In the genomic region with DNA sequence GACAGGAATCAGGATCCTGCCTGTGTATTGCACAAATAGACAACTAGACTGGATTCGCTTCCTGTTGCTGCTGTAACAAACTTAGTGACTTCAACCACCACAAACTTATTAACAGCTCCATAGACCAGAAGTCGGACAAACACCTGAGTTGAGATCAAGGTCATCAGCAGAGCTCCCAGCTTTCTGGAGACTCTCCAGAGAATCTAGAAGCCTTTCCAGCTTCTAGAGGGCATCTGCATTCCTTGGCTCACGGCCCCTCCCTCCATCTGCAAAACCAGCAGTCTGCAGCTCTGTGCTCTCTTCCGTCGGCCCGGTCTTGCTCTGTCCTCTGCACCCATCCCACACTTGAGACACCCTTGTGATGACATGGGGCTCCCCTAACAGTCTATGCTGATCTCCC, we compare ENCODE assay signal across 21 cellular contexts.
A peak's percentile ranks its signal among the peaks of the same experiment; 100 is the strongest.
DNase-seq lines count a peak whose midpoint lies in the region; ATAC-seq, FAIRE-seq and TF ChIP-seq lines count a peak whose summit lies in the region.
"Had no signal": no experiment of that assay in that cellular context is flagged by ENCODE, and none has a peak within 500 bp of the region (broad histone marks: within the 10 kb centered on the region; RNA-seq: fewer than 3 reads in every experiment).

No MANE protein-coding gene starts in this region.

- H3K4me3 ChIP-seq in BLaER1 treated with 17β-estradiol and CSF1 and Interleukin-3, amounts not matched to agents 10 nM and 100 nM: no peak overlapping the region
- H3K4me3 ChIP-seq in K562: no peak overlapping the region

- no peak for TF ChIP-seq POLR2A in K562 (conservative IDR thresholded peaks at IDR 0.05)

- in situ Hi-C loops in K562 (cut with MboI): loop anchor here (5.0 kb wide), 1 partner anchor 321 kb away; no protein-coding TSS in a partner anchor

- no peak overlapping the region for H2AFZ ChIP-seq in K562 (ENCODE audit: low read depth, low read length)

- no peak overlapping the region for H3K4me3 Mint-ChIP-seq in activated T-cell treated with anti-CD3 and anti-CD28 coated beads, Interleukin-2, amount 50 U/mL, for 72 hours
- H3K4me3 Mint-ChIP-seq: CD14-positive monocyte; CD4-positive, alpha-beta memory T cell; IgD-negative memory B cell had no signal

- 19% methylated on average over 6 of the region's 6 CpGs for WGBS in K562 (ENCODE audit: insufficient coverage, low coverage, missing lambda C conversion rate)

- peaks cover 0 to 3% (median 0%) of the 10 kb centered on the region in 11 experiments; a peak in 1 of 22 replicates for H3K9me3 ChIP-seq in BLaER1 treated with 17β-estradiol and CSF1 and Interleukin-3, amounts not matched to agents 10 nM and 100 nM (replicated peaks in 1 of 11)
- no peaks in the 10 kb centered on the region; the same call in 1 of the 2 replicates for H3K9me3 ChIP-seq in K562 (replicated peaks; ENCODE audit: control insufficient read depth, insufficient read depth, low read depth, low read length)
- H3K9me3 ChIP-seq: BE2C had no signal

- no peaks in the 10 kb centered on the region for H3K9me3 Mint-ChIP-seq in activated T-cell treated with anti-CD3 and anti-CD28 coated beads, Interleukin-2, amount 50 U/mL, for 72 hours
- H3K9me3 Mint-ChIP-seq: CD4-positive, alpha-beta memory T cell; IgD-negative memory B cell had no signal

- ATAC-seq in K562: no peak
- no peak for ATAC-seq in activated T-cell treated with anti-CD3 and anti-CD28 coated beads, Interleukin-2, amount 50 U/mL, for 72 hours (replicated peaks in 1 of 2)
- ATAC-seq: HCT116 had no signal

- H3K36me3 Mint-ChIP-seq in activated T-cell treated with anti-CD3 and anti-CD28 coated beads, Interleukin-2, amount 50 U/mL, for 72 hours (ENCODE audit: insufficient read depth in 2 of 2): no peaks in the 10 kb centered on the region
- H3K36me3 Mint-ChIP-seq: CD14-positive monocyte; CD4-positive, alpha-beta memory T cell had no signal

- BruUV-seq in K562 (replicated peaks; lab: Mats Ljungman, UMichigan): no TSS peak

- peaks cover 12 to 55% (median 36%) of the 10 kb centered on the region in 10 experiments for H3K4me1 ChIP-seq in BLaER1 treated with 17β-estradiol and CSF1 and Interleukin-3, amounts not matched to agents 10 nM and 100 nM
- peaks cover 3 to 42% of the 10 kb centered on the region in 2 experiments; a peak in 3 of 5 replicates for H3K4me1 ChIP-seq in K562 (replicated peaks in 1 of 2; ENCODE audit: control insufficient read depth in 2 of 2, insufficient read depth in 2 of 2, low read length in 2 of 2)

- no peak for TF ChIP-seq CTCF in K562 (IDR thresholded peaks at IDR 0.05 in 2 of 3, conservative IDR thresholded peaks at IDR 0.05 in 1 of 3; ENCODE audit: insufficient read depth in 2 of 3, low read depth in 1 of 3, low read length in 3 of 3)

- H3K9me1 ChIP-seq in K562 (ENCODE audit: control insufficient read depth, insufficient read depth, low read length): no peaks in the 10 kb centered on the region

- POLR2A ChIA-PET in K562 (lab: Yijun Ruan, JAX): no interaction called here

- H3K27me3 Mint-ChIP-seq in activated T-cell treated with anti-CD3 and anti-CD28 coated beads, Interleukin-2, amount 50 U/mL, for 72 hours (ENCODE audit: low read depth): no peaks in the 10 kb centered on the region
- H3K27me3 Mint-ChIP-seq: CD4-positive, alpha-beta memory T cell had no signal

- H3K4me2 ChIP-seq in BLaER1 treated with 17β-estradiol and CSF1 and Interleukin-3, amounts not matched to agents 10 nM and 100 nM: peak overlapping the region; percentile 14 to 73 (median 57); a peak in 20 of 22 replicates
- no peak overlapping the region for H3K4me2 ChIP-seq in K562 (ENCODE audit: insufficient read depth, low read length)

- peak overlapping the region in 3 of 11 experiments; percentile 3 to 31 (median 9); a peak in 1 of 22 replicates for H3K9ac ChIP-seq in BLaER1 treated with 17β-estradiol and CSF1 and Interleukin-3, amounts not matched to agents 10 nM and 100 nM
- no peak overlapping the region for H3K9ac ChIP-seq in K562 (ENCODE audit: insufficient read depth in 1 of 2, low read depth in 2 of 2, low read length in 2 of 2)

- no peak for TF ChIP-seq EP300 in K562 (IDR thresholded peaks at IDR 0.05; ENCODE audit: low read length)

- H3K27me3 ChIP-seq in BLaER1 treated with 17β-estradiol and CSF1 and Interleukin-3, amounts not matched to agents 10 nM and 100 nM: no peaks in the 10 kb centered on the region
- peaks cover 4 to 16% of the 10 kb centered on the region in 2 experiments; a peak in 4 of 5 replicates for H3K27me3 ChIP-seq in K562 (ENCODE audit: control insufficient read depth in 2 of 2, insufficient read depth in 2 of 2, low read length in 2 of 2)
- H3K27me3 ChIP-seq: BE2C had no signal

- FAIRE-seq in K562 (lab: Jason Lieb, UNC): peak; percentile 26
- FAIRE-seq: GM12892, GM18507, HTR-8/SVneo had no signal

- peak; percentile 73 for DNase-seq in NOMO-1 treated with DMSO at 0.1 percent for 48 hours (lab: John Stamatoyannopoulos, UW; ENCODE audit: unreplicated experiment)
- no peak for DNase-seq in NOMO-1 treated with dmso at 0.1 percent for 144 hours (lab: John Stamatoyannopoulos, UW; ENCODE audit: unreplicated experiment)
- DNase-seq in MV-4-11 (lab: John Stamatoyannopoulos, UW): peak; percentile 85
- no peak for DNase-seq in K562 (ENCODE audit: extremely low read depth in 1 of 4, low spot score in 3 of 4)
- no peak for DNase-seq in NCI-H1417 treated with DMSO at 0.1 percent for 48 hours (lab: John Stamatoyannopoulos, UW)
- DNase-seq in activated T-cell treated with anti-CD3 and anti-CD28 coated beads, Interleukin-2, amount 50 U/mL, for 72 hours: no peak
- no peak for DNase-seq in NCI-H446 (lab: John Stamatoyannopoulos, UW)
- DNase-seq: 8988T; BE2C; CD4-positive, alpha-beta memory T cell; DMS153; GDM1; GOT3; H7 had no signal

- peak overlapping the region in 8 of 11 experiments; percentile 9 to 61 (median 56); a peak in 14 of 22 replicates for H3K27ac ChIP-seq in BLaER1 treated with 17β-estradiol and CSF1 and Interleukin-3, amounts not matched to agents 10 nM and 100 nM
- no peak overlapping the region for H3K27ac ChIP-seq in K562 (ENCODE audit: extremely low read depth, low read depth, low read length)

- no peak overlapping the region for H3K27ac Mint-ChIP-seq in activated T-cell treated with anti-CD3 and anti-CD28 coated beads, Interleukin-2, amount 50 U/mL, for 72 hours
- H3K27ac Mint-ChIP-seq: CD14-positive monocyte, IgD-negative memory B cell had no signal

- no peaks in the 10 kb centered on the region for H3K4me1 Mint-ChIP-seq in activated T-cell treated with anti-CD3 and anti-CD28 coated beads, Interleukin-2, amount 50 U/mL, for 72 hours (ENCODE audit: low read depth)

- no peaks in the 10 kb centered on the region for H3K36me3 ChIP-seq in BLaER1 treated with 17β-estradiol and CSF1 and Interleukin-3, amounts not matched to agents 10 nM and 100 nM
- no peaks in the 10 kb centered on the region for H3K36me3 ChIP-seq in K562 (ENCODE audit: control insufficient read depth, insufficient read depth, low read length)
- H3K36me3 ChIP-seq: BE2C had no signal

- H4K20me1 ChIP-seq in BLaER1 treated with 17β-estradiol and CSF1 and Interleukin-3, amounts not matched to agents 10 nM and 100 nM: peaks cover 0 to 42% (median 19%) of the 10 kb centered on the region in 11 experiments; a peak in 17 of 22 replicates
- peaks cover 9% of the 10 kb centered on the region for H4K20me1 ChIP-seq in K562 (replicated peaks; ENCODE audit: control insufficient read depth, insufficient read depth, low read length)

- intact Hi-C loops in K562 (cut with micrococcal nuclease): no loop called here

- no peaks in the 10 kb centered on the region for H3K79me2 ChIP-seq in K562 (ENCODE audit: control insufficient read depth, insufficient read depth, low read length)

- no peak for TF ChIP-seq RAD21 in K562 (CRISPR knock-in tag; conservative IDR thresholded peaks at IDR 0.05 in 1 of 2, IDR thresholded peaks at IDR 0.05 in 1 of 2)

- CTCF ChIA-PET in K562 (lab: Yijun Ruan, JAX; ENCODE audit: low intra/inter-chr PET ratio): no interaction called here

TF ChIP-seq in K562, 482 proteins besides CTCF, POLR2A, EP300 and RAD21:
- TF ChIP-seq ARNT (IDR thresholded peaks at IDR 0.05) (peak in 1 of 2 experiments; percentile 97; a peak in 2 of 4 replicates), MCM2 (IDR thresholded peaks at IDR 0.05; ENCODE audit: low read depth) (no peak)
- TF ChIP-seq, protein P1, sequence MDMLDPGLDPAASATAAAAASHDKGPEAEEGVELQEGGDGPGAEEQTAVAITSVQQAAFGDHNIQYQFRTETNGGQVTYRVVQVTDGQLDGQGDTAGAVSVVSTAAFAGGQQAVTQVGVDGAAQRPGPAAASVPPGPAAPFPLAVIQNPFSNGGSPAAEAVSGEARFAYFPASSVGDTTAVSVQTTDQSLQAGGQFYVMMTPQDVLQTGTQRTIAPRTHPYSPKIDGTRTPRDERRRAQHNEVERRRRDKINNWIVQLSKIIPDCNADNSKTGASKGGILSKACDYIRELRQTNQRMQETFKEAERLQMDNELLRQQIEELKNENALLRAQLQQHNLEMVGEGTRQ (CRISPR knock-in tag; IDR thresholded peaks at IDR 0.05): no peak

Comparison
In these comparisons a context has a peak if more than half of its experiments do, and no peak if none do; other contexts are left out.
1. DNase-seq: peak in NOMO-1 treated with DMSO at 0.1 percent for 48 hours (single experiment) and MV-4-11 (single experiment); none in NOMO-1 treated with dmso at 0.1 percent for 144 hours (single experiment), K562 (0 of 4), NCI-H1417 treated with DMSO at 0.1 percent for 48 hours (single experiment), activated T-cell treated with anti-CD3 and anti-CD28 coated beads, Interleukin-2, amount 50 U/mL, for 72 hours (0 of 2) and NCI-H446 (0 of 2).